Comparison of ENCODE assay signal across 19 cellular contexts in genomic region chrX:73940893-73941470, GRCh38.
"Had no signal": no experiment of that assay in that cellular context is flagged by ENCODE, and none has a peak within 500 bp of the region (broad histone marks: within the 10 kb centered on the region; RNA-seq: fewer than 3 reads in every experiment).

No MANE protein-coding gene starts in this region.

- H3K27me3 ChIP-seq: breast epithelium, spleen, testis, uterus had no signal

- H3K4me1 ChIP-seq: breast epithelium, prostate gland, testis, uterus had no signal

- H3K36me3 ChIP-seq: breast epithelium, prostate gland, spleen, uterus had no signal

- H3K27ac Mint-ChIP-seq: activated naive CD8-positive, alpha-beta T cell; activated T-helper 2 cell treated with anti-CD3 and anti-CD28 coated beads, Interferon-gamma antibody, Interleukin-2, Interleukin-4, amounts not matched to agents 10 μg/mL and 5 μg/mL and 100 μg/mL, durations not matched to agents 14 hours and 24 hours and 36 hours; WTC11 had no signal

- H3K9me3 ChIP-seq: breast epithelium, prostate gland, spleen, testis, uterus had no signal

- H3K27me3 Mint-ChIP-seq: activated naive CD8-positive, alpha-beta T cell; central memory CD8-positive, alpha-beta T cell; naive thymus-derived CD8-positive, alpha-beta T cell had no signal

- H3K9me3 Mint-ChIP-seq: activated T-cell treated with anti-CD3 and anti-CD28 coated beads, Interleukin-2, amount 50 U/mL, for 4 hours; activated T-helper 2 cell treated with anti-CD3 and anti-CD28 coated beads, Interferon-gamma antibody, Interleukin-2, Interleukin-4, amounts not matched to agents 10 μg/mL and 5 μg/mL and 100 μg/mL, durations not matched to agents 14 hours and 24 hours and 36 hours; central memory CD8-positive, alpha-beta T cell; naive thymus-derived CD8-positive, alpha-beta T cell; WTC11 had no signal

- FAIRE-seq: kidney had no signal

- ATAC-seq: activated T-cell treated with anti-CD3 and anti-CD28 coated beads, Interleukin-2, amount 50 U/mL, for 4 hours; naive thymus-derived CD8-positive, alpha-beta T cell; WTC11 had no signal

- H3K36me3 Mint-ChIP-seq: WTC11 had no signal

- H3K4me3 Mint-ChIP-seq: activated naive CD8-positive, alpha-beta T cell; activated T-cell treated with anti-CD3 and anti-CD28 coated beads, Interleukin-2, amount 50 U/mL, for 4 hours; central memory CD8-positive, alpha-beta T cell; naive thymus-derived CD8-positive, alpha-beta T cell; WTC11 had no signal

- H3K4me3 ChIP-seq: breast epithelium, prostate gland, spleen, testis, uterus had no signal

- DNase-seq: activated CD8-positive, alpha-beta memory T cell treated with anti-CD3 and anti-CD28 coated beads, Interleukin-2, amount 50 U/mL, for 48 hours; activated naive CD4-positive, alpha-beta T cell; activated T-cell treated with anti-CD3 and anti-CD28 coated beads, Interleukin-2, amount 50 U/mL, for 4 hours; foreskin fibroblast; kidney; naive thymus-derived CD8-positive, alpha-beta T cell; spleen; stimulated activated CD4-positive, alpha-beta T cell treated with anti-CD3 and anti-CD28 coated beads, Interleukin-4, amount 100 ng/mL, for 1 hour; stimulated activated naive CD4-positive, alpha-beta T cell; T1000; testis; uterus had no signal

- H3K27ac ChIP-seq: breast epithelium, epithelial cell of prostate, prostate gland, spleen, testis, uterus had no signal
